2 cellular contexts compared by ENCODE assay signal in the genomic region with DNA sequence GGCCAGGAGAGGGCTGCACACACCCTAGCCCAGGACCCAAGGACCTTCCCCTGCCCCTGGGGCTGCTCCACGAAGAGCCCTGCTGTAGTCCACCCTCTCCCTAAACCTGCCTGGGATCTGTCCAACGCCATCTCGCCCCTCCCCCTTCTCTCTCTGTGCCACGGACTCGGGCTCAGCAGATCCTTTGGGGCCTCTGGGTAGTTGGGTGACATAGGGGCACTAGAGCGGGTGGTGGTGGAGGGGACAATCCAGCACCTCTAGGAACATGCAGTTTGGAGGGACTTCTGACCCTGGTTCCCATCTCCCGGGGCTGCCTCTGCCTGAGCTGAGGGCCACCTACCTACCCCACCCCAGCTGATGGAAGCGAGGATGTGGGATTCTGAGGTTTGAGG.
TF ChIP-seq lines count a peak whose summit lies in the region.

No MANE protein-coding gene starts in this region.

TF ChIP-seq in SK-N-SH, 30 proteins besides CTCF, POLR2A, EP300 and RAD21 (continued from another document):
- TF ChIP-seq, protein P1, sequence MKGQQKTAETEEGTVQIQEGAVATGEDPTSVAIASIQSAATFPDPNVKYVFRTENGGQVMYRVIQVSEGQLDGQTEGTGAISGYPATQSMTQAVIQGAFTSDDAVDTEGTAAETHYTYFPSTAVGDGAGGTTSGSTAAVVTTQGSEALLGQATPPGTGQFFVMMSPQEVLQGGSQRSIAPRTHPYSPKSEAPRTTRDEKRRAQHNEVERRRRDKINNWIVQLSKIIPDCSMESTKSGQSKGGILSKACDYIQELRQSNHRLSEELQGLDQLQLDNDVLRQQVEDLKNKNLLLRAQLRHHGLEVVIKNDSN (IDR thresholded peaks at IDR 0.05; ENCODE audit: borderline replicate concordance, low read depth): no peak
- TF ChIP-seq MXI1 (IDR thresholded peaks at IDR 0.05; ENCODE audit: low read depth, low read length) (no peak), RXRA (IDR thresholded peaks at IDR 0.05; ENCODE audit: borderline replicate concordance, low read depth) (no peak), CHD2 (IDR thresholded peaks at IDR 0.05; ENCODE audit: low read length, partially characterized antibody) (no peak), FOSL2 (IDR thresholded peaks at IDR 0.05; ENCODE audit: borderline replicate concordance, low read depth) (no peak)
- TF ChIP-seq, protein P2, sequence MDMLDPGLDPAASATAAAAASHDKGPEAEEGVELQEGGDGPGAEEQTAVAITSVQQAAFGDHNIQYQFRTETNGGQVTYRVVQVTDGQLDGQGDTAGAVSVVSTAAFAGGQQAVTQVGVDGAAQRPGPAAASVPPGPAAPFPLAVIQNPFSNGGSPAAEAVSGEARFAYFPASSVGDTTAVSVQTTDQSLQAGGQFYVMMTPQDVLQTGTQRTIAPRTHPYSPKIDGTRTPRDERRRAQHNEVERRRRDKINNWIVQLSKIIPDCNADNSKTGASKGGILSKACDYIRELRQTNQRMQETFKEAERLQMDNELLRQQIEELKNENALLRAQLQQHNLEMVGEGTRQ (IDR thresholded peaks at IDR 0.05; ENCODE audit: borderline replicate concordance, low read depth, low read length): no peak
- TF ChIP-seq, protein P3, sequence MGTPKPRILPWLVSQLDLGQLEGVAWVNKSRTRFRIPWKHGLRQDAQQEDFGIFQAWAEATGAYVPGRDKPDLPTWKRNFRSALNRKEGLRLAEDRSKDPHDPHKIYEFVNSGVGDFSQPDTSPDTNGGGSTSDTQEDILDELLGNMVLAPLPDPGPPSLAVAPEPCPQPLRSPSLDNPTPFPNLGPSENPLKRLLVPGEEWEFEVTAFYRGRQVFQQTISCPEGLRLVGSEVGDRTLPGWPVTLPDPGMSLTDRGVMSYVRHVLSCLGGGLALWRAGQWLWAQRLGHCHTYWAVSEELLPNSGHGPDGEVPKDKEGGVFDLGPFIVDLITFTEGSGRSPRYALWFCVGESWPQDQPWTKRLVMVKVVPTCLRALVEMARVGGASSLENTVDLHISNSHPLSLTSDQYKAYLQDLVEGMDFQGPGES (IDR thresholded peaks at IDR 0.05; ENCODE audit: low read depth, low read length): no peak

TF ChIP-seq in SK-N-SH treated with all-trans-retinoic acid at 6 μM for 48 hours, 23 proteins besides CTCF, POLR2A, EP300 and RAD21 (continued from another document):
- TF ChIP-seq, protein P4, sequence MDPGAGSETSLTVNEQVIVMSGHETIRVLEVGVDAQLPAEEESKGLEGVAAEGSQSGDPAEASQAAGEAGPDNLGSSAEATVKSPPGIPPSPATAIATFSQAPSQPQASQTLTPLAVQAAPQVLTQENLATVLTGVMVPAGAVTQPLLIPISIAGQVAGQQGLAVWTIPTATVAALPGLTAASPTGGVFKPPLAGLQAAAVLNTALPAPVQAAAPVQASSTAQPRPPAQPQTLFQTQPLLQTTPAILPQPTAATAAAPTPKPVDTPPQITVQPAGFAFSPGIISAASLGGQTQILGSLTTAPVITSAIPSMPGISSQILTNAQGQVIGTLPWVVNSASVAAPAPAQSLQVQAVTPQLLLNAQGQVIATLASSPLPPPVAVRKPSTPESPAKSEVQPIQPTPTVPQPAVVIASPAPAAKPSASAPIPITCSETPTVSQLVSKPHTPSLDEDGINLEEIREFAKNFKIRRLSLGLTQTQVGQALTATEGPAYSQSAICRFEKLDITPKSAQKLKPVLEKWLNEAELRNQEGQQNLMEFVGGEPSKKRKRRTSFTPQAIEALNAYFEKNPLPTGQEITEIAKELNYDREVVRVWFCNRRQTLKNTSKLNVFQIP (CRISPR knock-in tag; IDR thresholded peaks at IDR 0.05; ENCODE audit: borderline replicate concordance, low read depth): no peak
- TF ChIP-seq RARB (CRISPR knock-in tag; IDR thresholded peaks at IDR 0.05) (no peak), CSDC2 (CRISPR knock-in tag; IDR thresholded peaks at IDR 0.05) (no peak)
- TF ChIP-seq, protein P5, sequence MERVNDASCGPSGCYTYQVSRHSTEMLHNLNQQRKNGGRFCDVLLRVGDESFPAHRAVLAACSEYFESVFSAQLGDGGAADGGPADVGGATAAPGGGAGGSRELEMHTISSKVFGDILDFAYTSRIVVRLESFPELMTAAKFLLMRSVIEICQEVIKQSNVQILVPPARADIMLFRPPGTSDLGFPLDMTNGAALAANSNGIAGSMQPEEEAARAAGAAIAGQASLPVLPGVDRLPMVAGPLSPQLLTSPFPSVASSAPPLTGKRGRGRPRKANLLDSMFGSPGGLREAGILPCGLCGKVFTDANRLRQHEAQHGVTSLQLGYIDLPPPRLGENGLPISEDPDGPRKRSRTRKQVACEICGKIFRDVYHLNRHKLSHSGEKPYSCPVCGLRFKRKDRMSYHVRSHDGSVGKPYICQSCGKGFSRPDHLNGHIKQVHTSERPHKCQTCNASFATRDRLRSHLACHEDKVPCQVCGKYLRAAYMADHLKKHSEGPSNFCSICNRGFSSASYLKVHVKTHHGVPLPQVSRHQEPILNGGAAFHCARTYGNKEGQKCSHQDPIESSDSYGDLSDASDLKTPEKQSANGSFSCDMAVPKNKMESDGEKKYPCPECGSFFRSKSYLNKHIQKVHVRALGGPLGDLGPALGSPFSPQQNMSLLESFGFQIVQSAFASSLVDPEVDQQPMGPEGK (CRISPR knock-in tag; IDR thresholded peaks at IDR 0.05; ENCODE audit: borderline replicate concordance): no peak
TF ChIP-seq in SK-N-SH treated with all-trans-retinoic acid at 6 μM for 48 hours: peak in this region for 0.
